In genomic region chrX:106401965-106402559, GRCh38 we compare ENCODE assay signal across 26 cellular contexts.
"Had no signal": no experiment of that assay in that cellular context is flagged by ENCODE, and none has a peak within 500 bp of the region (broad histone marks: within the 10 kb centered on the region; RNA-seq: fewer than 3 reads in every experiment).

No MANE protein-coding gene starts in this region.

- H3K27me3 Mint-ChIP-seq: activated naive CD8-positive, alpha-beta T cell had no signal

- H3K9me3 Mint-ChIP-seq: effector memory CD8-positive, alpha-beta T cell; stimulated activated naive B cell treated with anti-CD40 and anti-IgM and Interleukin-4, amounts not matched to agents 10 μg/mL and 1 μg/mL and 100 μg/mL, for 72 hours; T-helper 1 cell treated with Interleukin-12 subunit alpha and Interleukin-12 subunit beta and Interleukin-4 antibody, amounts not matched to agents 30 μg/mL and 1 μg/mL, for 36 hours had no signal

- H3K36me3 ChIP-seq: gastrocnemius medialis, right atrium auricular region, stomach, tibial nerve had no signal

- H3K27ac Mint-ChIP-seq: activated naive CD8-positive, alpha-beta T cell; effector memory CD8-positive, alpha-beta T cell; naive thymus-derived CD8-positive, alpha-beta T cell; stimulated activated naive B cell treated with anti-CD40 and anti-IgM and Interleukin-4, amounts not matched to agents 10 μg/mL and 1 μg/mL and 100 μg/mL, for 72 hours; T-helper 1 cell treated with Interleukin-12 subunit alpha and Interleukin-12 subunit beta and Interleukin-4 antibody, amounts not matched to agents 30 μg/mL and 1 μg/mL, for 36 hours had no signal

- H3K9me3 ChIP-seq: gastrocnemius medialis, right atrium auricular region, stomach, tibial nerve had no signal

- H3K27me3 ChIP-seq: gastrocnemius medialis, right atrium auricular region had no signal

- H3K4me3 Mint-ChIP-seq: activated naive CD8-positive, alpha-beta T cell; effector memory CD8-positive, alpha-beta T cell; naive thymus-derived CD8-positive, alpha-beta T cell; stimulated activated naive B cell treated with anti-CD40 and anti-IgM and Interleukin-4, amounts not matched to agents 10 μg/mL and 1 μg/mL and 100 μg/mL, for 72 hours; T-helper 1 cell treated with Interleukin-12 subunit alpha and Interleukin-12 subunit beta and Interleukin-4 antibody, amounts not matched to agents 30 μg/mL and 1 μg/mL, for 36 hours had no signal

- H3K36me3 Mint-ChIP-seq: activated naive CD8-positive, alpha-beta T cell; naive thymus-derived CD8-positive, alpha-beta T cell; stimulated activated naive B cell treated with anti-CD40 and anti-IgM and Interleukin-4, amounts not matched to agents 10 μg/mL and 1 μg/mL and 100 μg/mL, for 72 hours had no signal

- DNase-seq: activated CD4-positive, alpha-beta T cell treated with anti-CD3 and anti-CD28 coated beads for 4 hours; activated CD4-positive, alpha-beta T cell treated with anti-CD3 and anti-CD28 coated beads, Interleukin-2, amount 50 U/mL, for 4 hours; activated effector memory CD4-positive, alpha-beta T cell treated with Interleukin-2 at 50 U/mL for 16 hours; activated naive CD4-positive, alpha-beta T cell treated with Interleukin-2 at 50 U/mL for 16 hours; activated T-cell treated with anti-CD3 and anti-CD28 coated beads for 4 hours; anterior cingulate cortex; dorsolateral prefrontal cortex; effector memory CD8-positive, alpha-beta T cell; erythroblast; gastrocnemius medialis; head of caudate nucleus; hippocampal formation; naive thymus-derived CD8-positive, alpha-beta T cell; stimulated activated CD4-positive, alpha-beta T cell treated with anti-CD3 and anti-CD28 coated beads, Interleukin-15, amount 100 ng/mL, for 24 hours; stimulated activated CD4-positive, alpha-beta T cell treated with anti-CD3 and anti-CD28 coated beads, Interleukin-2, amount 100 ng/mL, for 24 hours; stimulated activated naive B cell treated with anti-CD40 and anti-IgM and Interleukin-4, amounts not matched to agents 10 μg/mL and 1 μg/mL and 100 μg/mL, for 72 hours; stomach; SW 1271; T-helper 9 cell had no signal

- H3K4me3 ChIP-seq: coronary artery, dorsolateral prefrontal cortex, gastrocnemius medialis, right atrium auricular region, stomach, tibial nerve had no signal

- ATAC-seq: effector memory CD8-positive, alpha-beta T cell; gastrocnemius medialis; left lobe of liver; naive thymus-derived CD8-positive, alpha-beta T cell; stimulated activated naive B cell treated with anti-CD40 and anti-IgM and Interleukin-4, amounts not matched to agents 10 μg/mL and 1 μg/mL and 100 μg/mL, for 72 hours had no signal

- H3K27ac ChIP-seq: coronary artery, dorsolateral prefrontal cortex, gastrocnemius medialis, right atrium auricular region, stomach, tibial nerve, VCaP had no signal

- H3K4me1 ChIP-seq: gastrocnemius medialis, right atrium auricular region, stomach, tibial nerve had no signal

- H3K4me1 Mint-ChIP-seq: naive thymus-derived CD8-positive, alpha-beta T cell; stimulated activated naive B cell treated with anti-CD40 and anti-IgM and Interleukin-4, amounts not matched to agents 10 μg/mL and 1 μg/mL and 100 μg/mL, for 72 hours had no signal
